In the genomic region with DNA sequence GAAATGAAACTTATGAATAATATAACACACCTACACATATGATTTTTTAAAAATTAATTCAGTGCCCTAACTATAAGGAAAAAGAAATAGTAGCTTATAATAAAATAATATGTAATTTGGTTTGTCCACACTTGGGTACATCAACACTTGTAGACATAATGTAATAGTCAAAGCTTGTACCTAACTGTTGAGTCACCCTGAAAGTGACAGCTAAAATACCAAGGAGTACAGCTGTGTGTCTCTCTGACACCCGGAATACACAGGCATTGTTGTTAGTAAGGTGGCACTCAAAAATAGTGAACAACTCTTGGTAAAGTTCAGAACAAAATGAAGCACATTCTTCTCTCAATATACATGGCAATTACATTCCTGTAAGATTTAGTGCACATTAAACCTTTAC, we compare ENCODE assay signal across 32 cellular contexts.
DNase-seq lines count a peak whose midpoint lies in the region; ATAC-seq, FAIRE-seq and TF ChIP-seq lines count a peak whose summit lies in the region.
"Had no signal": no experiment of that assay in that cellular context is flagged by ENCODE, and none has a peak within 500 bp of the region (broad histone marks: within the 10 kb centered on the region; RNA-seq: fewer than 3 reads in every experiment).

No MANE protein-coding gene starts in this region.

- H3K4me2 ChIP-seq in HepG2 (ENCODE audit: low read depth, low read length) = no peak overlapping the region
- H3K4me2 ChIP-seq: neural progenitor cell had no signal

- H3K4me3 ChIP-seq in HepG2 (replicated peaks in 1 of 3; ENCODE audit: insufficient read depth in 1 of 3, low read depth in 2 of 3, low read length in 3 of 3) (no peak overlapping the region), right lobe of liver (no peak overlapping the region), H7 (ENCODE audit: insufficient read depth, low read depth, low read length) (no peak overlapping the region)
- H3K4me3 ChIP-seq: left lung, neural progenitor cell, pancreas, suprapubic skin, upper lobe of left lung had no signal

- in situ Hi-C loops in HepG2 (cut with HindIII; ENCODE audit: extremely low pct_ligation_motif_present, low pct_unique_long_range_greater_than_20kb) = no loop called here

- peaks cover 4 to 22% of the 10 kb centered on the region in 2 experiments; a peak in 4 of 5 replicates for H3K27me3 ChIP-seq in HepG2 (ENCODE audit: control insufficient read depth in 1 of 2, insufficient read depth in 2 of 2, low read length in 2 of 2)
- no peaks in the 10 kb centered on the region for H3K27me3 ChIP-seq in right lobe of liver
- H3K27me3 ChIP-seq in H7 (ENCODE audit: control insufficient read depth, insufficient read depth, low read length) = no peaks in the 10 kb centered on the region; the same call in 1 of the 2 replicates
- H3K27me3 ChIP-seq: left lung, neural progenitor cell, pancreas, suprapubic skin, upper lobe of left lung had no signal

- no peaks in the 10 kb centered on the region for H3K79me2 ChIP-seq in HepG2 (ENCODE audit: insufficient read depth, low read length)

- H3K4me3 Mint-ChIP-seq in endothelial cell (ENCODE audit: unreplicated experiment) = no peak overlapping the region
- H3K4me3 Mint-ChIP-seq: activated CD8-positive, alpha-beta T cell treated with anti-CD3 and anti-CD28 coated beads for 36 hours; activated naive CD4-positive, alpha-beta T cell treated with anti-CD3 and anti-CD28 coated beads for 36 hours; activated T-helper 1 cell treated with anti-CD3 and anti-CD28 coated beads, Interleukin-12 subunit alpha, Interleukin-12 subunit beta, Interleukin-2, Interleukin-4 antibody, amounts not matched to agents 30 ng/mL and 10 ng/mL and 1 ng/mL, durations not matched to agents 14 hours and 24 hours and 36 hours; memory B cell; neural progenitor cell; stimulated activated naive B cell treated with anti-CD40 and anti-IgM and Interleukin-4, amounts not matched to agents 10 μg/mL and 1 μg/mL and 100 μg/mL, for 72 hours had no signal

- no peaks in the 10 kb centered on the region for H3K27me3 Mint-ChIP-seq in endothelial cell (ENCODE audit: unreplicated experiment)

- no peaks in the 10 kb centered on the region for H3K36me3 Mint-ChIP-seq in endothelial cell (ENCODE audit: low read depth, unreplicated experiment)
- H3K36me3 Mint-ChIP-seq: memory B cell; neural progenitor cell; stimulated activated naive B cell treated with anti-CD40 and anti-IgM and Interleukin-4, amounts not matched to agents 10 μg/mL and 1 μg/mL and 100 μg/mL, for 72 hours had no signal

- no TSS peak for BruUV-seq in HepG2 (replicated peaks; lab: Mats Ljungman, UMichigan)

- ATAC-seq in HepG2 (no peak), right lobe of liver (no peak), HG03469 (IDR thresholded peaks at IDR 0.05; ENCODE audit: unreplicated experiment) (peak; percentile 72), GM19455 (IDR thresholded peaks at IDR 0.05; ENCODE audit: unreplicated experiment) (no peak)
- ATAC-seq: activated CD8-positive, alpha-beta T cell treated with anti-CD3 and anti-CD28 coated beads for 36 hours; left lung; pancreas; stimulated activated naive B cell treated with anti-CD40 and anti-IgM and Interleukin-4, amounts not matched to agents 10 μg/mL and 1 μg/mL and 100 μg/mL, for 72 hours had no signal

- H3K9me3 ChIP-seq in HepG2 (ENCODE audit: low read length) (no peaks in the 10 kb centered on the region), right lobe of liver (no peaks in the 10 kb centered on the region)
- H3K9me3 ChIP-seq: left lung, pancreas, suprapubic skin, upper lobe of left lung had no signal

- WGBS in HepG2 (ENCODE audit: low lambda C conversion rate) = 24% methylated on average over 1 of the region's 1 CpG
- WGBS in right lobe of liver (ENCODE audit: insufficient coverage, low coverage, low lambda C conversion rate, missing lambda C conversion rate) = 57% methylated on average over 1 of the region's 1 CpG

- TF ChIP-seq POLR2A in HepG2 (IDR thresholded peaks at IDR 0.05; ENCODE audit: insufficient read depth in 1 of 2, low read depth in 2 of 2, low read length in 2 of 2) (no peak), right lobe of liver (IDR thresholded peaks at IDR 0.05) (no peak)

- no peak overlapping the region for H2AFZ ChIP-seq in HepG2 (ENCODE audit: low read length)
- H2AFZ ChIP-seq: neural progenitor cell had no signal

- H3K4me1 Mint-ChIP-seq in endothelial cell (ENCODE audit: unreplicated experiment) = no peaks in the 10 kb centered on the region
- H3K4me1 Mint-ChIP-seq: memory B cell; stimulated activated naive B cell treated with anti-CD40 and anti-IgM and Interleukin-4, amounts not matched to agents 10 μg/mL and 1 μg/mL and 100 μg/mL, for 72 hours had no signal

- no peaks in the 10 kb centered on the region for H3K9me3 Mint-ChIP-seq in endothelial cell (ENCODE audit: unreplicated experiment)
- H3K9me3 Mint-ChIP-seq: activated CD8-positive, alpha-beta T cell treated with anti-CD3 and anti-CD28 coated beads for 36 hours; activated naive CD4-positive, alpha-beta T cell treated with anti-CD3 and anti-CD28 coated beads for 36 hours; activated T-helper 1 cell treated with anti-CD3 and anti-CD28 coated beads, Interleukin-12 subunit alpha, Interleukin-12 subunit beta, Interleukin-2, Interleukin-4 antibody, amounts not matched to agents 30 ng/mL and 10 ng/mL and 1 ng/mL, durations not matched to agents 14 hours and 24 hours and 36 hours; memory B cell; neural progenitor cell; stimulated activated naive B cell treated with anti-CD40 and anti-IgM and Interleukin-4, amounts not matched to agents 10 μg/mL and 1 μg/mL and 100 μg/mL, for 72 hours had no signal

- TF ChIP-seq CTCF in HepG2 (CRISPR knock-in tag; IDR thresholded peaks at IDR 0.05) = no peak
- TF ChIP-seq CTCF in right lobe of liver (IDR thresholded peaks at IDR 0.05) = no peak
- no peak for TF ChIP-seq CTCF in endothelial cell (IDR thresholded peaks at IDR 0.05; ENCODE audit: unreplicated experiment)

- intact Hi-C loops in HepG2 (cut with micrococcal nuclease; ENCODE audit: unreplicated experiment) (no loop called here), right lobe of liver (cut with DNase I) (no loop called here)

- H3K36me3 ChIP-seq in HepG2 (replicated peaks in 1 of 2; ENCODE audit: control insufficient read depth in 1 of 2, insufficient read depth in 2 of 2, low read length in 2 of 2) (no peaks in the 10 kb centered on the region), right lobe of liver (no peaks in the 10 kb centered on the region), H7 (replicated peaks; ENCODE audit: control insufficient read depth, insufficient read depth, low read length) (no peaks in the 10 kb centered on the region)
- H3K36me3 ChIP-seq: left lung, neural progenitor cell, pancreas, suprapubic skin, upper lobe of left lung had no signal

- H3K9ac ChIP-seq in HepG2 (ENCODE audit: insufficient read depth, low read depth, low read length) = no peak overlapping the region
- H3K9ac ChIP-seq: neural progenitor cell had no signal

- POLR2A ChIA-PET in HepG2 (lab: Yijun Ruan, JAX) = no interaction called here

- H3K27ac Mint-ChIP-seq in endothelial cell (ENCODE audit: unreplicated experiment) = no peak overlapping the region
- H3K27ac Mint-ChIP-seq: activated CD8-positive, alpha-beta T cell treated with anti-CD3 and anti-CD28 coated beads for 36 hours; activated naive CD4-positive, alpha-beta T cell treated with anti-CD3 and anti-CD28 coated beads for 36 hours; activated T-helper 1 cell treated with anti-CD3 and anti-CD28 coated beads, Interleukin-12 subunit alpha, Interleukin-12 subunit beta, Interleukin-2, Interleukin-4 antibody, amounts not matched to agents 30 ng/mL and 10 ng/mL and 1 ng/mL, durations not matched to agents 14 hours and 24 hours and 36 hours; memory B cell; neural progenitor cell; stimulated activated naive B cell treated with anti-CD40 and anti-IgM and Interleukin-4, amounts not matched to agents 10 μg/mL and 1 μg/mL and 100 μg/mL, for 72 hours had no signal

- no peaks in the 10 kb centered on the region for H4K20me1 ChIP-seq in HepG2 (ENCODE audit: insufficient read depth, low read length)

- no peak for TF ChIP-seq EP300 in HepG2 (IDR thresholded peaks at IDR 0.05; ENCODE audit: low read depth in 2 of 2, low read length in 2 of 2)
- TF ChIP-seq EP300 in HepG2 (CRISPR knock-in tag; IDR thresholded peaks at IDR 0.05; ENCODE audit: borderline replicate concordance) = no peak

- H3K4me1 ChIP-seq in HepG2 (ENCODE audit: insufficient read depth, low read length) (no peaks in the 10 kb centered on the region), right lobe of liver (no peaks in the 10 kb centered on the region)
- H3K4me1 ChIP-seq: neural progenitor cell, pancreas had no signal

- CTCF ChIA-PET in HepG2 (lab: Yijun Ruan, JAX; ENCODE audit: low intra/inter-chr PET ratio, low total read pairs) = no interaction called here

- TF ChIP-seq RAD21 in HepG2 (CRISPR knock-in tag; IDR thresholded peaks at IDR 0.05) = no peak

- no peak overlapping the region for H3K27ac ChIP-seq in HepG2 (ENCODE audit: extremely low read length, insufficient read depth, low read length)
- H3K27ac ChIP-seq in right lobe of liver = no peak overlapping the region
- H3K27ac ChIP-seq: 22Rv1, C4-2B, HL-60, left lung, neural progenitor cell, pancreas, suprapubic skin, upper lobe of left lung had no signal

- no peak for FAIRE-seq in HepG2 (lab: Jason Lieb, UNC)
- FAIRE-seq: pancreas, small intestine had no signal

- DNase-seq in HepG2 (ENCODE audit: low spot score) (no peak), right lobe of liver (no peak), H7 (peak; percentile 0), endothelial cell (ENCODE audit: low spot score) (no peak), NCI-H446 treated with DMSO at 0.1 percent for 48 hours (lab: John Stamatoyannopoulos, UW) (no peak), NCI-H2171 treated with DMSO at 0.1 percent for 48 hours (lab: John Stamatoyannopoulos, UW) (no peak)
- DNase-seq: activated CD8-positive, alpha-beta memory T cell treated with anti-CD3 and anti-CD28 coated beads, Interleukin-2, amount 50 U/mL, for 48 hours; activated CD8-positive, alpha-beta T cell treated with anti-CD3 and anti-CD28 coated beads for 36 hours; activated naive CD4-positive, alpha-beta T cell treated with anti-CD3 and anti-CD28 coated beads for 36 hours; central memory CD4-positive, alpha-beta T cell; DMS79 treated with DMSO at 0.1 percent for 48 hours; GDM1; HCEC 1CT; left lung; NCI-H1417; NCI-H2029 treated with DMSO at 0.1 percent for 48 hours; NCI-H345; NCI-H748 treated with DMSO at 0.1 percent for 48 hours; pancreas; SIG-M5; small intestine; stimulated activated naive B cell treated with anti-CD40 and anti-IgM and Interleukin-4, amounts not matched to agents 10 μg/mL and 1 μg/mL and 100 μg/mL, for 72 hours; upper lobe of left lung had no signal

TF ChIP-seq in HepG2, 621 proteins besides CTCF, POLR2A, EP300 and RAD21:
- TF ChIP-seq NFE2L2 (IDR thresholded peaks at IDR 0.05; ENCODE audit: low read length) (peak; percentile 63), TGIF2 (CRISPR knock-in tag; IDR thresholded peaks at IDR 0.05) (no peak)
